27 cellular contexts compared by ENCODE assay signal in genomic region chr9:131971482-131972074, GRCh38.
"Had no signal": no experiment of that assay in that cellular context is flagged by ENCODE, and none has a peak within 500 bp of the region (broad histone marks: within the 10 kb centered on the region; RNA-seq: fewer than 3 reads in every experiment).

No MANE protein-coding gene starts in this region.

- H3K9me3 ChIP-seq: colonic mucosa, gastrocnemius medialis, heart left ventricle, left lung, prostate gland, right atrium auricular region, testis, tibial nerve, upper lobe of right lung, uterus had no signal

- H3K27ac ChIP-seq: colonic mucosa, epithelial cell of prostate, gastrocnemius medialis, heart left ventricle, hepatocyte, left lung, prostate gland, right atrium auricular region, testis, tibial nerve, upper lobe of right lung, uterus had no signal

- H3K4me2 ChIP-seq: hepatocyte had no signal

- H3K4me3 ChIP-seq: colonic mucosa, gastrocnemius medialis, heart left ventricle, hepatocyte, left lung, prostate gland, right atrium auricular region, testis, tibial nerve, upper lobe of right lung, uterus had no signal

- H2AFZ ChIP-seq: hepatocyte had no signal

- ATAC-seq: esophagus mucosa; gastrocnemius medialis; heart left ventricle; left cardiac atrium; left lung; naive thymus-derived CD4-positive, alpha-beta T cell; sciatic nerve; stimulated activated memory B cell treated with anti-CD40 and anti-IgM and Interleukin-4, amounts not matched to agents 10 μg/mL and 1 μg/mL and 100 μg/mL, for 72 hours; stimulated activated naive CD8-positive, alpha-beta T cell treated with anti-CD3 and anti-CD28 coated beads, Interleukin-15, Interleukin-2, amounts not matched to agents 100 U/mL and 50 U/mL, for 24 hours; upper lobe of right lung had no signal

- DNase-seq: colonic mucosa; effector CD8-positive, alpha-beta T cell; foreskin fibroblast; gastrocnemius medialis; heart left ventricle; left cardiac atrium; left lung; mesenchymal stem cell; midbrain; naive thymus-derived CD4-positive, alpha-beta T cell; nephron progenitor cell; nucleus accumbens; stimulated activated CD4-positive, alpha-beta T cell treated with anti-CD3 and anti-CD28 coated beads, Interleukin-2, amount 100 ng/mL, for 24 hours; stimulated activated CD4-positive, alpha-beta T cell treated with anti-CD3 and anti-CD28 coated beads, Interleukin-4, amount 100 ng/mL, for 4 hours; stimulated activated naive CD8-positive, alpha-beta T cell treated with anti-CD3 and anti-CD28 coated beads, Interleukin-15, Interleukin-2, amounts not matched to agents 100 U/mL and 50 U/mL, for 24 hours; substantia nigra; testis; upper lobe of right lung; uterus had no signal

- H3K27me3 ChIP-seq: colonic mucosa, gastrocnemius medialis, heart left ventricle, hepatocyte, left lung, right atrium auricular region, testis, tibial nerve, upper lobe of right lung, uterus had no signal

- H3K36me3 ChIP-seq: colonic mucosa, gastrocnemius medialis, left lung, prostate gland, right atrium auricular region, tibial nerve, upper lobe of right lung, uterus had no signal

- H3K4me1 ChIP-seq: colonic mucosa, prostate gland, testis, tibial nerve, uterus had no signal
